Comparison of ENCODE assay signal across 13 cellular contexts in genomic region chr2:60531638-60532216, GRCh38. TPM values are rescaled to one million over a fixed set of nuclear protein-coding genes. Genes with fewer than 3 reads are reported as not detected.
DNase-seq lines count a peak whose midpoint lies in the region; ATAC-seq, FAIRE-seq and TF ChIP-seq lines count a peak whose summit lies in the region.
"Had no signal": no experiment of that assay in that cellular context is flagged by ENCODE, and none has a peak within 500 bp of the region (broad histone marks: within the 10 kb centered on the region; RNA-seq: fewer than 3 reads in every experiment).

No MANE protein-coding gene starts in this region.

- no peaks in the 10 kb centered on the region for H3K9me3 ChIP-seq in BLaER1
- no peaks in the 10 kb centered on the region for H3K9me3 ChIP-seq in HUES64 (ENCODE audit: insufficient read depth, low read depth, low read length)
- H3K9me3 ChIP-seq in mucosa of rectum (ENCODE audit: control insufficient read depth in 2 of 2, low read length in 2 of 2): no peaks in the 10 kb centered on the region
- H3K9me3 ChIP-seq in kidney (ENCODE audit: control insufficient read depth in 1 of 2, low read length in 2 of 2): no peaks in the 10 kb centered on the region
- H3K9me3 ChIP-seq: lower lobe of right lung had no signal

- H3K27ac ChIP-seq in BLaER1: peak overlapping the region; percentile 3
- peak overlapping the region; percentile 32; the same call in 1 of the 2 replicates for H3K27ac ChIP-seq in HUES64 (ENCODE audit: low read depth, low read length)
- H3K27ac ChIP-seq in mucosa of rectum (ENCODE audit: low read depth in 2 of 2, low read length in 2 of 2): peak overlapping the region; percentile 68 to 73
- H3K27ac ChIP-seq in kidney (ENCODE audit: low read depth in 2 of 2, low read length in 2 of 2): no peak overlapping the region
- H3K27ac ChIP-seq: lower lobe of right lung had no signal

- H3K4me2 ChIP-seq in BLaER1: peak overlapping the region; percentile 57

- DNase-seq in NCI-H2107 treated with DMSO at 0.1 percent for 48 hours (lab: John Stamatoyannopoulos, UW; ENCODE audit: unreplicated experiment): no peak
- no peak for DNase-seq in GM13977 (ENCODE audit: low spot score)
- no peak for DNase-seq in kidney
- DNase-seq: activated T-cell treated with anti-CD3 and anti-CD28 coated beads, Interleukin-2, amount 50 U/mL, for 4 hours; AML-193; lower lobe of right lung; NCI-H1092 had no signal

- no peaks in the 10 kb centered on the region for H3K27me3 ChIP-seq in BLaER1
- H3K27me3 ChIP-seq in HUES64 (ENCODE audit: insufficient read depth, low read length): no peaks in the 10 kb centered on the region
- peaks cover 0 to 3% of the 10 kb centered on the region in 2 donors for H3K27me3 ChIP-seq in mucosa of rectum (ENCODE audit: control insufficient read depth in 2 of 2, insufficient read depth in 2 of 2, low read length in 2 of 2)

- no peaks in the 10 kb centered on the region for H3K27me3 Mint-ChIP-seq in brain

- peak overlapping the region; percentile 85 to 96 (median 91) for H3K27ac Mint-ChIP-seq in brain

- H4K20me1 ChIP-seq in BLaER1: peaks cover 100% of the 10 kb centered on the region

- TF ChIP-seq CTCF in brain (conservative IDR thresholded peaks at IDR 0.05): no peak
- TF ChIP-seq CTCF in GM13977 (IDR thresholded peaks at IDR 0.05; ENCODE audit: extremely low read depth, insufficient read depth, missing control alignments): no peak
- no peak for TF ChIP-seq CTCF in kidney (IDR thresholded peaks at IDR 0.05; ENCODE audit: borderline replicate concordance, extremely low read depth, insufficient read depth)

- H3K36me3 Mint-ChIP-seq in brain: peaks cover 26% of the 10 kb centered on the region

- in situ Hi-C loops in GM13977 (cut with MboI; ENCODE audit: low pct_unique_long_range_greater_than_20kb, low sequenced_read_pairs, unreplicated experiment): loop anchor here (25.0 kb wide), 1 partner anchor 369 kb away; no protein-coding TSS in a partner anchor

- H3K4me3 ChIP-seq in BLaER1 (no peak overlapping the region), HUES64 (ENCODE audit: low read length) (peak overlapping the region; percentile 35), mucosa of rectum (ENCODE audit: low read length in 2 of 2) (peak overlapping the region in 1 of 2 donors; percentile 62), kidney (ENCODE audit: low read length in 2 of 2) (no peak overlapping the region)
- H3K4me3 ChIP-seq: lower lobe of right lung had no signal

- WGBS in HUES64: 29% methylated on average over 13 of the region's 13 CpGs

- ATAC-seq in HG03571 (IDR thresholded peaks at IDR 0.05; ENCODE audit: unreplicated experiment): no peak
- ATAC-seq: activated T-cell treated with anti-CD3 and anti-CD28 coated beads, Interleukin-2, amount 50 U/mL, for 4 hours had no signal

- H3K4me1 ChIP-seq in BLaER1 (peaks cover 100% of the 10 kb centered on the region), HUES64 (ENCODE audit: insufficient read depth, low read length) (peaks cover 78% of the 10 kb centered on the region), mucosa of rectum (ENCODE audit: control insufficient read depth in 2 of 2, insufficient read depth in 2 of 2, low read length in 2 of 2) (peaks cover 52 to 54% of the 10 kb centered on the region in 2 donors), kidney (ENCODE audit: control insufficient read depth in 1 of 2, insufficient read depth in 1 of 2, low read depth in 1 of 2, low read length in 2 of 2) (peaks cover 5 to 7% of the 10 kb centered on the region in 2 donors)

- H3K4me3 Mint-ChIP-seq in brain: peak overlapping the region; percentile 62 to 85 (median 79)
- H3K4me3 Mint-ChIP-seq: activated T-cell treated with anti-CD3 and anti-CD28 coated beads, Interleukin-2, amount 50 U/mL, for 4 hours had no signal

- peaks cover 100% of the 10 kb centered on the region for H3K4me1 Mint-ChIP-seq in brain

- H3K9me3 Mint-ChIP-seq in brain: peaks cover 0 to 5% (median 0%) of the 10 kb centered on the region in 5 experiments
- H3K9me3 Mint-ChIP-seq: activated T-cell treated with anti-CD3 and anti-CD28 coated beads, Interleukin-2, amount 50 U/mL, for 4 hours had no signal

- H3K36me3 ChIP-seq in BLaER1 (peaks cover 64% of the 10 kb centered on the region), HUES64 (ENCODE audit: insufficient read depth, low read length) (peaks cover 9% of the 10 kb centered on the region; the same call in 1 of the 2 replicates), mucosa of rectum (ENCODE audit: control insufficient read depth in 2 of 2, insufficient read depth in 2 of 2, low read length in 2 of 2) (peaks cover 0 to 4% of the 10 kb centered on the region in 2 donors), kidney (ENCODE audit: control insufficient read depth in 1 of 2, insufficient read depth in 2 of 2, low read length in 2 of 2) (no peaks in the 10 kb centered on the region)
- H3K36me3 ChIP-seq: lower lobe of right lung had no signal

- H3K9ac ChIP-seq in BLaER1: peak overlapping the region; percentile 4; the same call in 1 of the 2 replicates
- H3K9ac ChIP-seq in HUES64 (ENCODE audit: low read depth, low read length): peak overlapping the region; percentile 37
- H3K9ac ChIP-seq in mucosa of rectum (ENCODE audit: low read depth in 1 of 2, low read length in 2 of 2): peak overlapping the region; percentile 35 to 49
- no peak overlapping the region for H3K9ac ChIP-seq in kidney (ENCODE audit: low read length in 2 of 2)

- intact Hi-C loops in kidney (cut with DNase I): no loop called here

- no peak for FAIRE-seq in kidney (lab: Jason Lieb, UNC)
- FAIRE-seq: bronchial epithelial cell had no signal

RNA-seq across cellular contexts. Expression of gene BCL11A, which starts 21.7 kb away (rescaled TPM):
- polyA plus RNA-seq in HUES64 (2013, experiment 1 of 2): 26.0 TPM
- polyA plus RNA-seq in HUES64 (2013, experiment 2 of 2): 23.2 TPM
- polyA plus RNA-seq in brain (ENCODE audit: insufficient read depth, low read depth, low replicate concordance) (22.7 TPM), kidney (ENCODE audit: insufficient read depth, low read depth, low replicate concordance) (1.4 TPM)
- total RNA-seq in kidney: 8.7 TPM

Comparison
In these comparisons a context has a peak if more than half of its experiments do, and no peak if none do; other contexts are left out.
1. H3K27ac ChIP-seq: peak in BLaER1 (single experiment), HUES64 (single experiment) and mucosa of rectum (2 of 2); none in kidney (0 of 2).
2. H3K9ac ChIP-seq: peak in BLaER1 (single experiment), HUES64 (single experiment) and mucosa of rectum (2 of 2); none in kidney (0 of 2).